Comparison of ENCODE assay signal across 10 cellular contexts in genomic region chr14:99650189-99650588, GRCh38. TPM values are rescaled to one million over a fixed set of nuclear protein-coding genes. Genes with fewer than 3 reads are reported as not detected.
"Had no signal": no experiment of that assay in that cellular context is flagged by ENCODE, and none has a peak within 500 bp of the region (broad histone marks: within the 10 kb centered on the region; RNA-seq: fewer than 3 reads in every experiment).

No MANE protein-coding gene starts in this region.

- H3K4me3 ChIP-seq: GM23248 had no signal

- DNase-seq: GM23248, GOT3, H7, HCEC 1CT, HFFc6, KBM-7 had no signal

- H3K9ac ChIP-seq: GM23248 had no signal

- H3K27ac ChIP-seq: GM23248, HL-60 had no signal

- H2AFZ ChIP-seq: GM23248 had no signal

RNA-seq across cellular contexts. Expression of gene HHIPL1, which starts 5.3 kb away (rescaled TPM):
- total RNA-seq: HT1080 had no signal

RNA-seq across cellular contexts. Expression of gene CYP46A1, which starts 33.9 kb away (rescaled TPM):
- total RNA-seq: H4, HT1080 had no signal
- polyA plus RNA-seq: IgD-negative memory B cell had no signal
